Comparison of ENCODE assay signal across 12 cellular contexts in genomic region chr22:47591709-47592108, GRCh38.
DNase-seq lines count a peak whose midpoint lies in the region; TF ChIP-seq lines count a peak whose summit lies in the region.
"Had no signal": no experiment of that assay in that cellular context is flagged by ENCODE, and none has a peak within 500 bp of the region (broad histone marks: within the 10 kb centered on the region; RNA-seq: fewer than 3 reads in every experiment).

No MANE protein-coding gene starts in this region.

- TF ChIP-seq POLR2A in spleen (IDR thresholded peaks at IDR 0.05), result no peak

- intact Hi-C loops in spleen (cut with DNase I; ENCODE audit: low total_unique reads), result no loop called here

- H3K27ac Mint-ChIP-seq in chondrocyte (ENCODE audit: unreplicated experiment) (no peak overlapping the region), osteocyte (ENCODE audit: unreplicated experiment) (no peak overlapping the region), type B pancreatic cell (no peak overlapping the region), progenitor cell of endocrine pancreas (no peak overlapping the region)
- H3K27ac Mint-ChIP-seq: CD8-positive, alpha-beta memory T cell had no signal

- H3K27me3 ChIP-seq in spleen (replicated peaks in 1 of 7), result peaks cover 0 to 7% (median 0%) of the 10 kb centered on the region in 7 donors
- H3K27me3 ChIP-seq: BLaER1 had no signal

- no peaks in the 10 kb centered on the region for H3K9me3 ChIP-seq in spleen
- H3K9me3 ChIP-seq: BLaER1 had no signal

- H3K4me3 Mint-ChIP-seq in chondrocyte (ENCODE audit: unreplicated experiment) (no peak overlapping the region), osteocyte (ENCODE audit: unreplicated experiment) (no peak overlapping the region), type B pancreatic cell (no peak overlapping the region), progenitor cell of endocrine pancreas (ENCODE audit: low read depth) (no peak overlapping the region)
- H3K4me3 Mint-ChIP-seq: CD8-positive, alpha-beta memory T cell had no signal

- no peak overlapping the region for H3K4me3 ChIP-seq in spleen
- H3K4me3 ChIP-seq: BLaER1 had no signal

- no peaks in the 10 kb centered on the region for H3K36me3 Mint-ChIP-seq in chondrocyte (ENCODE audit: low read depth)
- H3K36me3 Mint-ChIP-seq in osteocyte (ENCODE audit: unreplicated experiment), result no peaks in the 10 kb centered on the region
- H3K36me3 Mint-ChIP-seq in type B pancreatic cell, result no peaks in the 10 kb centered on the region
- H3K36me3 Mint-ChIP-seq in progenitor cell of endocrine pancreas (ENCODE audit: insufficient read depth), result peaks cover 4% of the 10 kb centered on the region
- H3K36me3 Mint-ChIP-seq: CD8-positive, alpha-beta memory T cell had no signal

- H3K4me1 ChIP-seq in spleen, result no peaks in the 10 kb centered on the region
- H3K4me1 ChIP-seq: BLaER1 had no signal

- no peaks in the 10 kb centered on the region for H3K36me3 ChIP-seq in spleen
- H3K36me3 ChIP-seq: BLaER1 had no signal

- TF ChIP-seq CTCF in chondrocyte (IDR thresholded peaks at IDR 0.05) (no peak), osteocyte (IDR thresholded peaks at IDR 0.05) (no peak), type B pancreatic cell (conservative IDR thresholded peaks at IDR 0.05) (no peak), spleen (IDR thresholded peaks at IDR 0.05 in 8 of 11, conservative IDR thresholded peaks at IDR 0.05 in 3 of 11) (no peak), progenitor cell of endocrine pancreas (IDR thresholded peaks at IDR 0.05; ENCODE audit: unreplicated experiment) (no peak)

- 76 to 87% (median 81%) methylated on average over 16 of the region's 16 CpGs for WGBS in spleen, 5 donors

- no peaks in the 10 kb centered on the region for H3K4me1 Mint-ChIP-seq in chondrocyte (ENCODE audit: low read depth)
- H3K4me1 Mint-ChIP-seq in osteocyte (ENCODE audit: unreplicated experiment), result no peaks in the 10 kb centered on the region
- no peaks in the 10 kb centered on the region for H3K4me1 Mint-ChIP-seq in type B pancreatic cell (ENCODE audit: unreplicated experiment)
- H3K4me1 Mint-ChIP-seq in progenitor cell of endocrine pancreas (ENCODE audit: low read depth), result no peaks in the 10 kb centered on the region
- H3K4me1 Mint-ChIP-seq: CD8-positive, alpha-beta memory T cell had no signal

- H3K27ac ChIP-seq in spleen, result no peak overlapping the region
- H3K27ac ChIP-seq: 22Rv1, BLaER1 had no signal

- DNase-seq in NCI-H82 (lab: John Stamatoyannopoulos, UW) (peak; percentile 15), NCI-H82 treated with DMSO at 0.1 percent for 48 hours (lab: John Stamatoyannopoulos, UW; ENCODE audit: unreplicated experiment) (no peak), chondrocyte (ENCODE audit: low spot score) (peak; percentile 46), osteocyte (ENCODE audit: extremely low spot score, unreplicated experiment) (peak; percentile 46), type B pancreatic cell (ENCODE audit: extremely low spot score, unreplicated experiment) (peak; percentile 20), spleen (no peak), progenitor cell of endocrine pancreas (ENCODE audit: low spot score, unreplicated experiment) (no peak)
- DNase-seq: AML-193; CD8-positive, alpha-beta memory T cell; DMS 273 treated with DMSO at 0.1 percent for 48 hours had no signal

- H3K9me3 Mint-ChIP-seq in chondrocyte (ENCODE audit: low read depth) (peaks cover 34% of the 10 kb centered on the region), osteocyte (ENCODE audit: unreplicated experiment) (peaks cover 32% of the 10 kb centered on the region), type B pancreatic cell (peaks cover 14% of the 10 kb centered on the region), progenitor cell of endocrine pancreas (ENCODE audit: low read depth) (peaks cover 37% of the 10 kb centered on the region)

- H3K27me3 Mint-ChIP-seq in chondrocyte (ENCODE audit: low read depth), result no peaks in the 10 kb centered on the region
- no peaks in the 10 kb centered on the region for H3K27me3 Mint-ChIP-seq in osteocyte (ENCODE audit: unreplicated experiment)
- no peaks in the 10 kb centered on the region for H3K27me3 Mint-ChIP-seq in type B pancreatic cell
- H3K27me3 Mint-ChIP-seq in progenitor cell of endocrine pancreas, result no peaks in the 10 kb centered on the region

Comparison
In these comparisons a context has a peak if more than half of its experiments do, and no peak if none do; other contexts are left out.
1. DNase-seq: peak in NCI-H82 (single experiment), chondrocyte (single experiment), osteocyte (single experiment) and type B pancreatic cell (single experiment); none in NCI-H82 treated with DMSO at 0.1 percent for 48 hours (single experiment), spleen (single experiment) and progenitor cell of endocrine pancreas (single experiment).